In the genomic region with DNA sequence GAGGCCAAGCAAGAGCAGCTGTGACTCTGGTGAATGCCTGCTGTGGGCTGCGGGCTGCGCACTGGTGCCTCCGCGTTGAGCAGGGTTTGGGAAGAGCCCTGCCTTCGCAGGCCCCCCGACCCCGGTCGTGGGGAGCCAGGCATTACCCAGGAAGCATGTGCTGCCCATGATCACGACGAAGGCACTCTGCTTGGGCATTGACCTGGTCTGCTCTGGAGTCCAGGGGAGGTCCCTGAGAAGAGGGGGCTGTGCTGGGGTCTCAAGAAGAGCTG, we compare ENCODE assay signal across 16 cellular contexts. TPM values are rescaled to one million over a fixed set of nuclear protein-coding genes. Genes with fewer than 3 reads are reported as not detected.
DNase-seq lines count a peak whose midpoint lies in the region; ATAC-seq and TF ChIP-seq lines count a peak whose summit lies in the region.
"Had no signal": no experiment of that assay in that cellular context is flagged by ENCODE, and none has a peak within 500 bp of the region (broad histone marks: within the 10 kb centered on the region; RNA-seq: fewer than 3 reads in every experiment).

No MANE protein-coding gene starts in this region.

- DNase-seq in activated CD4-positive, alpha-beta T cell treated with anti-CD3 and anti-CD28 coated beads, Interleukin-2, amount 10 ng/mL, durations not matched to agents 24 days and 14 days: no peak
- DNase-seq in activated CD4-positive, alpha-beta T cell treated with anti-CD3 and anti-CD28 coated beads for 4 hours: no peak
- DNase-seq in CD4-positive, alpha-beta T cell: no peak
- DNase-seq in DMS 273 (lab: John Stamatoyannopoulos, UW; ENCODE audit: unreplicated experiment) (no peak), GM19240 (ENCODE audit: insufficient read length, low spot score) (no peak)
- DNase-seq: 8988T; cerebellar nuclear complex; foreskin keratinocyte; NCI-H1694 treated with DMSO at 0.1 percent for 48 hours; NCI-H524 treated with DMSO at 0.1 percent for 48 hours; PC-3; stimulated activated CD4-positive, alpha-beta T cell treated with anti-CD3 and anti-CD28 coated beads, Interleukin-2, amount 100 ng/mL, for 24 hours had no signal

- H3K27me3 ChIP-seq in CD4-positive, alpha-beta T cell (ENCODE audit: control insufficient read depth, insufficient read depth, low read length): no peaks in the 10 kb centered on the region
- H3K27me3 ChIP-seq: foreskin keratinocyte had no signal

- POLR2A ChIA-PET in CD4-positive, alpha-beta T cell (lab: Charles Lee): no interaction called here

- no peaks in the 10 kb centered on the region for H3K9me3 ChIP-seq in CD4-positive, alpha-beta T cell (ENCODE audit: control insufficient read depth, low read length)

- no peak for TF ChIP-seq CTCF in CD4-positive, alpha-beta T cell (IDR thresholded peaks at IDR 0.05)
- no peak for TF ChIP-seq CTCF in nephron (IDR thresholded peaks at IDR 0.05; ENCODE audit: unreplicated experiment in 3 of 3)

- peaks cover 7% of the 10 kb centered on the region for H3K36me3 Mint-ChIP-seq in activated CD4-positive, alpha-beta T cell treated with anti-CD3 and anti-CD28 coated beads, Interleukin-2, amount 10 ng/mL, durations not matched to agents 24 days and 14 days (ENCODE audit: low read depth)
- H3K36me3 Mint-ChIP-seq in CD4-positive, alpha-beta T cell (ENCODE audit: low read depth): peaks cover 34% of the 10 kb centered on the region
- H3K36me3 Mint-ChIP-seq in activated naive CD8-positive, alpha-beta T cell: no peaks in the 10 kb centered on the region
- no peaks in the 10 kb centered on the region for H3K36me3 Mint-ChIP-seq in nephron (ENCODE audit: low read depth)

- no peaks in the 10 kb centered on the region for H3K9me3 Mint-ChIP-seq in activated CD4-positive, alpha-beta T cell treated with anti-CD3 and anti-CD28 coated beads, Interleukin-2, amount 10 ng/mL, durations not matched to agents 24 days and 14 days
- no peaks in the 10 kb centered on the region for H3K9me3 Mint-ChIP-seq in CD4-positive, alpha-beta T cell
- no peaks in the 10 kb centered on the region for H3K9me3 Mint-ChIP-seq in activated naive CD8-positive, alpha-beta T cell (ENCODE audit: low read depth)
- H3K9me3 Mint-ChIP-seq in nephron: no peaks in the 10 kb centered on the region

- H3K4me3 Mint-ChIP-seq in activated CD4-positive, alpha-beta T cell treated with anti-CD3 and anti-CD28 coated beads, Interleukin-2, amount 10 ng/mL, durations not matched to agents 24 days and 14 days: no peak overlapping the region
- H3K4me3 Mint-ChIP-seq in CD4-positive, alpha-beta T cell: no peak overlapping the region
- H3K4me3 Mint-ChIP-seq in activated naive CD8-positive, alpha-beta T cell: no peak overlapping the region
- no peak overlapping the region for H3K4me3 Mint-ChIP-seq in nephron

- H3K27me3 Mint-ChIP-seq in activated CD4-positive, alpha-beta T cell treated with anti-CD3 and anti-CD28 coated beads, Interleukin-2, amount 10 ng/mL, durations not matched to agents 24 days and 14 days: no peaks in the 10 kb centered on the region
- H3K27me3 Mint-ChIP-seq in CD4-positive, alpha-beta T cell: no peaks in the 10 kb centered on the region
- no peaks in the 10 kb centered on the region for H3K27me3 Mint-ChIP-seq in activated naive CD8-positive, alpha-beta T cell
- peaks cover 4% of the 10 kb centered on the region for H3K27me3 Mint-ChIP-seq in nephron (ENCODE audit: low read depth)

- CTCF ChIA-PET in CD4-positive, alpha-beta T cell (lab: Charles Lee): interaction anchor here (1.5 kb wide), 1 partner anchor 9 kb away, joined by 4 read pairs; no protein-coding TSS in a partner anchor

- peak overlapping the region; percentile 10 for H3K27ac ChIP-seq in CD4-positive, alpha-beta T cell (ENCODE audit: low read depth, low read length)
- H3K27ac ChIP-seq: foreskin keratinocyte had no signal

- intact Hi-C loops in activated CD4-positive, alpha-beta T cell treated with anti-CD3 and anti-CD28 coated beads, Interleukin-2, amount 10 ng/mL, durations not matched to agents 24 days and 14 days (cut with micrococcal nuclease): no loop called here
- intact Hi-C loops in CD4-positive, alpha-beta T cell (cut with DNase I, micrococcal nuclease): no loop called here

- no peak for ATAC-seq in CD4-positive, alpha-beta T cell (ENCODE audit: poor library complexity)
- ATAC-seq in GM21737 (IDR thresholded peaks at IDR 0.05; ENCODE audit: unreplicated experiment): no peak
- ATAC-seq: foreskin keratinocyte, PC-3, SK-N-SH treated with all-trans-retinoic acid at 6 μM for 48 hours had no signal

- H3K27ac Mint-ChIP-seq in activated CD4-positive, alpha-beta T cell treated with anti-CD3 and anti-CD28 coated beads, Interleukin-2, amount 10 ng/mL, durations not matched to agents 24 days and 14 days: peak overlapping the region; percentile 32
- H3K27ac Mint-ChIP-seq in CD4-positive, alpha-beta T cell: peak overlapping the region; percentile 98
- H3K27ac Mint-ChIP-seq in activated naive CD8-positive, alpha-beta T cell: peak overlapping the region; percentile 77
- H3K27ac Mint-ChIP-seq in nephron: peak overlapping the region in 2 of 3 experiments; percentile 20 to 41

- H3K4me1 Mint-ChIP-seq in activated CD4-positive, alpha-beta T cell treated with anti-CD3 and anti-CD28 coated beads, Interleukin-2, amount 10 ng/mL, durations not matched to agents 24 days and 14 days: peaks cover 66% of the 10 kb centered on the region
- H3K4me1 Mint-ChIP-seq in CD4-positive, alpha-beta T cell (ENCODE audit: low read depth): peaks cover 91% of the 10 kb centered on the region
- peaks cover 94% of the 10 kb centered on the region for H3K4me1 Mint-ChIP-seq in activated naive CD8-positive, alpha-beta T cell (ENCODE audit: low read depth)
- H3K4me1 Mint-ChIP-seq in nephron: peaks cover 72% of the 10 kb centered on the region

RNA-seq across cellular contexts. Expression of a gene that starts 19.2 kb away (rescaled TPM):
- 105 and 114 TPM in 2 replicates for total RNA-seq in activated CD4-positive, alpha-beta T cell treated with anti-CD3 and anti-CD28 coated beads, Interleukin-2, amount 10 ng/mL, durations not matched to agents 24 days and 14 days
- total RNA-seq in CD4-positive, alpha-beta T cell: 10 to 100 TPM; 82.7 to 88.7 TPM

RNA-seq across cellular contexts. Expression of a gene that starts 44.7 kb away (rescaled TPM):
- total RNA-seq in activated CD4-positive, alpha-beta T cell treated with anti-CD3 and anti-CD28 coated beads, Interleukin-2, amount 10 ng/mL, durations not matched to agents 24 days and 14 days: 4.0 and 4.1 TPM in 2 replicates
- 10 to 100 TPM; 43.2 to 44.2 TPM for total RNA-seq in CD4-positive, alpha-beta T cell

RNA-seq across cellular contexts. Expression of a gene that starts 54.1 kb away (rescaled TPM):
- total RNA-seq in activated CD4-positive, alpha-beta T cell treated with anti-CD3 and anti-CD28 coated beads, Interleukin-2, amount 10 ng/mL, durations not matched to agents 24 days and 14 days: 2.7 and 3.2 TPM in 2 replicates
- total RNA-seq in CD4-positive, alpha-beta T cell: 10 to 100 TPM; 23.4 to 25.3 TPM

RNA-seq across cellular contexts. Expression of a gene that starts 55.2 kb away (rescaled TPM):
- total RNA-seq in activated CD4-positive, alpha-beta T cell treated with anti-CD3 and anti-CD28 coated beads, Interleukin-2, amount 10 ng/mL, durations not matched to agents 24 days and 14 days: 237 and 251 TPM in 2 replicates
- 10 to 100 TPM; 94.3 to 96.7 TPM for total RNA-seq in CD4-positive, alpha-beta T cell

Comparison
In these comparisons a context has a peak if more than half of its experiments do, and no peak if none do; other contexts are left out.
1. H3K27ac Mint-ChIP-seq: peak in every context shown above with its lines; median percentile 98 in CD4-positive, alpha-beta T cell; 77 in activated naive CD8-positive, alpha-beta T cell; 32 in activated CD4-positive, alpha-beta T cell treated with anti-CD3 and anti-CD28 coated beads, Interleukin-2, amount 10 ng/mL, durations not matched to agents 24 days and 14 days; 30 in nephron.